Comparison of ENCODE assay signal across 8 cellular contexts in genomic region chr10:30435499-30436117, GRCh38. TPM values are rescaled to one million over a fixed set of nuclear protein-coding genes. Genes with fewer than 3 reads are reported as not detected.
A peak's percentile ranks its signal among the peaks of the same experiment; 100 is the strongest.
DNase-seq lines count a peak whose midpoint lies in the region; FAIRE-seq and TF ChIP-seq lines count a peak whose summit lies in the region.
"Not testable (repeated sequence)": the region's sequence is repeated elsewhere in the genome, so short reads cannot be mapped to it uniquely, and the experiment has no call there.

No MANE protein-coding gene starts in this region.

- not testable (repeated sequence) for TF ChIP-seq EP300 in stomach (IDR thresholded peaks at IDR 0.05)

- H3K9me3 Mint-ChIP-seq in CD14-positive monocyte; T-helper 2 cell treated with Interferon-gamma antibody and Interleukin-4, amounts not matched to agents 5 μg/mL and 100 μg/mL, for 36 hours; astrocyte (ENCODE audit: unreplicated experiment); neural crest cell: not testable (repeated sequence)

- H3K9ac ChIP-seq in HUES6 (ENCODE audit: low read length): not testable (repeated sequence)
- H3K9ac ChIP-seq in astrocyte (ENCODE audit: low read length) (peak overlapping the region; percentile 90), kidney (ENCODE audit: low read length in 2 of 2) (peak overlapping the region; percentile 72 to 83)

- not testable (repeated sequence) for H3K79me2 ChIP-seq in astrocyte (ENCODE audit: insufficient read depth, low read length)

- H3K4me1 ChIP-seq in HUES6 (ENCODE audit: control insufficient read depth, insufficient read depth, low read length): peaks cover 32% of the 10 kb centered on the region
- H3K4me1 ChIP-seq in astrocyte (ENCODE audit: insufficient read depth, low read length): peaks cover 39% of the 10 kb centered on the region
- peaks cover 14 to 22% of the 10 kb centered on the region in 2 donors for H3K4me1 ChIP-seq in kidney (ENCODE audit: control insufficient read depth in 1 of 2, insufficient read depth in 1 of 2, low read depth in 1 of 2, low read length in 2 of 2)
- H3K4me1 ChIP-seq in stomach: peaks cover 45 to 81% (median 57%) of the 10 kb centered on the region in 4 donors

- not testable (repeated sequence) for TF ChIP-seq POLR2A in stomach (IDR thresholded peaks at IDR 0.05)

- TF ChIP-seq CTCF in CD14-positive monocyte (IDR thresholded peaks at IDR 0.05); astrocyte (IDR thresholded peaks at IDR 0.05; ENCODE audit: insufficient read depth, low read depth, low read length); epithelial cell of esophagus (IDR thresholded peaks at IDR 0.05; ENCODE audit: insufficient read depth, low read depth, low read length, missing control alignments); kidney (IDR thresholded peaks at IDR 0.05; ENCODE audit: borderline replicate concordance, extremely low read depth, insufficient read depth); neural crest cell (conservative IDR thresholded peaks at IDR 0.05); stomach (IDR thresholded peaks at IDR 0.05): not testable (repeated sequence)

- intact Hi-C loops in CD14-positive monocyte (cut with micrococcal nuclease): loop anchor here (2.0 to 5.0 kb wide), 2 partner anchors 57 kb away; no protein-coding TSS in a partner anchor
- intact Hi-C loops in kidney (cut with DNase I); stomach (cut with DNase I; ENCODE audit: low total_unique reads): not testable (repeated sequence)

- not testable (repeated sequence) for H3K27ac ChIP-seq in HUES6 (ENCODE audit: low read depth, low read length)
- H3K27ac ChIP-seq in astrocyte (ENCODE audit: low read depth, low read length) (peak overlapping the region; percentile 75), kidney (ENCODE audit: low read depth in 2 of 2, low read length in 2 of 2) (peak overlapping the region; percentile 97 to 99), stomach (peak overlapping the region in 4 of 5 donors; percentile 96 to 99 (median 99))

- peak overlapping the region; percentile 76 for H3K4me3 ChIP-seq in HUES6 (ENCODE audit: low read depth, low read length)
- H3K4me3 ChIP-seq in astrocyte (ENCODE audit: insufficient read depth, low read depth, low read length): peak overlapping the region; percentile 73
- H3K4me3 ChIP-seq in epithelial cell of esophagus (ENCODE audit: low read length): peak overlapping the region; percentile 76
- peak overlapping the region; percentile 88 to 92 for H3K4me3 ChIP-seq in kidney (ENCODE audit: low read length in 2 of 2)
- H3K4me3 ChIP-seq in stomach: peak overlapping the region; percentile 81 to 94 (median 92)

- not testable (repeated sequence) for H3K27me3 Mint-ChIP-seq in CD14-positive monocyte (ENCODE audit: low read depth in 3 of 3); astrocyte (ENCODE audit: low read depth, unreplicated experiment)
- H3K27me3 Mint-ChIP-seq in T-helper 2 cell treated with Interferon-gamma antibody and Interleukin-4, amounts not matched to agents 5 μg/mL and 100 μg/mL, for 36 hours (ENCODE audit: low read depth): peaks cover 15% of the 10 kb centered on the region
- H3K27me3 Mint-ChIP-seq in neural crest cell (ENCODE audit: low read depth): peaks cover 34% of the 10 kb centered on the region

- not testable (repeated sequence) for H2AFZ ChIP-seq in astrocyte (ENCODE audit: low read depth, low read length)

- H3K27me3 ChIP-seq in HUES6 (ENCODE audit: control insufficient read depth, insufficient read depth, low read length); astrocyte (ENCODE audit: insufficient read depth, low read length); stomach: not testable (repeated sequence)

- peaks cover 61% of the 10 kb centered on the region for H3K4me1 Mint-ChIP-seq in CD14-positive monocyte
- H3K4me1 Mint-ChIP-seq in T-helper 2 cell treated with Interferon-gamma antibody and Interleukin-4, amounts not matched to agents 5 μg/mL and 100 μg/mL, for 36 hours (ENCODE audit: low read depth): peaks cover 66% of the 10 kb centered on the region
- peaks cover 28% of the 10 kb centered on the region for H3K4me1 Mint-ChIP-seq in astrocyte (ENCODE audit: low read depth, unreplicated experiment)
- peaks cover 47% of the 10 kb centered on the region for H3K4me1 Mint-ChIP-seq in neural crest cell

- 60 to 77% (median 67%) methylated on average over 15 of the region's 15 CpGs for WGBS in stomach, 5 donors

- H3K9me3 ChIP-seq in HUES6 (ENCODE audit: control insufficient read depth, insufficient read depth, low read depth, low read length); astrocyte (ENCODE audit: insufficient read depth, low read depth, low read length); kidney (ENCODE audit: control insufficient read depth in 1 of 2, low read length in 2 of 2); stomach: not testable (repeated sequence)

- peak overlapping the region; percentile 94 for H3K4me2 ChIP-seq in astrocyte (ENCODE audit: low read length)

- DNase-seq in CD14-positive monocyte (ENCODE audit: low spot score); T-helper 2 cell treated with Interferon-gamma antibody and Interleukin-4, amounts not matched to agents 5 μg/mL and 100 μg/mL, for 36 hours (ENCODE audit: low spot score); astrocyte (ENCODE audit: low read depth); epithelial cell of esophagus (ENCODE audit: low read depth); kidney; neural crest cell (ENCODE audit: low read depth, low spot score); stomach: not testable (repeated sequence)

- not testable (repeated sequence) for FAIRE-seq in astrocyte (lab: Jason Lieb, UNC); kidney (lab: Jason Lieb, UNC)

- not testable (repeated sequence) for H4K20me1 ChIP-seq in astrocyte (ENCODE audit: insufficient read depth, low read length)

- H3K27ac Mint-ChIP-seq in CD14-positive monocyte: peak overlapping the region; percentile 69 to 99 (median 98)
- peak overlapping the region; percentile 79 for H3K27ac Mint-ChIP-seq in T-helper 2 cell treated with Interferon-gamma antibody and Interleukin-4, amounts not matched to agents 5 μg/mL and 100 μg/mL, for 36 hours
- H3K27ac Mint-ChIP-seq in astrocyte (ENCODE audit: unreplicated experiment): peak overlapping the region; percentile 5
- not testable (repeated sequence) for H3K27ac Mint-ChIP-seq in neural crest cell (ENCODE audit: unreplicated experiment)

- H3K4me3 Mint-ChIP-seq in CD14-positive monocyte: peak overlapping the region; percentile 98
- H3K4me3 Mint-ChIP-seq in T-helper 2 cell treated with Interferon-gamma antibody and Interleukin-4, amounts not matched to agents 5 μg/mL and 100 μg/mL, for 36 hours: peak overlapping the region; percentile 88
- H3K4me3 Mint-ChIP-seq in astrocyte (ENCODE audit: unreplicated experiment): peak overlapping the region; percentile 91
- peak overlapping the region; percentile 90 for H3K4me3 Mint-ChIP-seq in neural crest cell

- peaks cover 47% of the 10 kb centered on the region in 2 donors for H3K36me3 Mint-ChIP-seq in CD14-positive monocyte
- peaks cover 26% of the 10 kb centered on the region for H3K36me3 Mint-ChIP-seq in T-helper 2 cell treated with Interferon-gamma antibody and Interleukin-4, amounts not matched to agents 5 μg/mL and 100 μg/mL, for 36 hours (ENCODE audit: low read depth)
- not testable (repeated sequence) for H3K36me3 Mint-ChIP-seq in astrocyte (ENCODE audit: low read depth, unreplicated experiment); neural crest cell (ENCODE audit: low read depth)

- peaks cover 13% of the 10 kb centered on the region; the same call in 1 of the 2 replicates for H3K36me3 ChIP-seq in HUES6 (ENCODE audit: control insufficient read depth, insufficient read depth, low read length)
- not testable (repeated sequence) for H3K36me3 ChIP-seq in astrocyte (ENCODE audit: insufficient read depth, low read length); kidney (ENCODE audit: control insufficient read depth in 1 of 2, insufficient read depth in 2 of 2, low read length in 2 of 2)
- peaks cover 7 to 28% (median 15%) of the 10 kb centered on the region in 4 donors for H3K36me3 ChIP-seq in stomach

RNA-seq across cellular contexts. Expression of gene MAP3K8, which starts 1.6 kb away (rescaled TPM):
- polyA plus RNA-seq in CD14-positive monocyte (10 to 100 TPM; 54.5 to 59.2 TPM), kidney (ENCODE audit: insufficient read depth, low read depth, low replicate concordance) (6.7 TPM), stomach (10 to 100 TPM in 2 of 3 donors, 1 to 10 TPM in 1; 6.7 to 11.9 (median 11.9) TPM)
- total RNA-seq in astrocyte (3.5 and 5.1 TPM in 2 replicates), kidney (41.6 TPM), neural crest cell (0.30 and 1.4 TPM in 2 replicates), stomach (10 to 100 TPM in 4 of 5 donors, 1 to 10 TPM in 1; 2.2 to 38.7 (median 15.6) TPM)
